15 cellular contexts compared by ENCODE assay signal in the genomic region with DNA sequence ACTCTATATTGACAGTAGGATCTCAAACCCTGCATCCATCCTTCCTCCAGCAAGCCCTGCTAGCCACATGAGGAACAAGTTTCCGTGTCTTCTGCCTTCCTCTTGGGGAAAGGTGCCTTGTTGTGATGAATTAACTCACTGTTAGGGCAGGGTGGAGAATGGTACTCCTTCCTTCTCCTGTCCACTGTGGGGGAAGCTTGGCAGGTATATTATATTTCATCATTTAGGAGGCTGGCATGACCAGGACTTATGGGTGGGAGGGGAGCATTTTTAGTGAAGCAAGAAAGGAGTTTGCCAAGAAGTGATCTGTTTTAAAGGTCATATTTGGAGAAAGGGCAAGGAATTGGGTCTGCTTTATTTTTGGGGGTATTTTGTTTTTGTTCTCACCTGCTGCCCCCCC.
"Had no signal": no experiment of that assay in that cellular context is flagged by ENCODE, and none has a peak within 500 bp of the region (broad histone marks: within the 10 kb centered on the region; RNA-seq: fewer than 3 reads in every experiment).

No MANE protein-coding gene starts in this region.

- H3K4me1 Mint-ChIP-seq: neural progenitor cell had no signal

- H3K4me3 Mint-ChIP-seq: naive B cell, neural progenitor cell had no signal

- DNase-seq: activated CD4-positive, alpha-beta T cell treated with anti-CD3 and anti-CD28 coated beads for 48 hours; activated T-cell treated with anti-CD3 and anti-CD28 coated beads, Interleukin-2, amount 50 U/mL, for 1 hour; adrenal gland; caudate nucleus; colonic mucosa; esophagus squamous epithelium; hippocampal formation; left lung; naive B cell; ovary; T-helper 2 cell; tibial artery; uterus had no signal

- H3K27me3 Mint-ChIP-seq: naive B cell had no signal

- H3K27ac Mint-ChIP-seq: neural progenitor cell had no signal

- H3K9me3 Mint-ChIP-seq: naive B cell, neural progenitor cell had no signal

- ATAC-seq: left lung, sciatic nerve had no signal
